In the genomic region with DNA sequence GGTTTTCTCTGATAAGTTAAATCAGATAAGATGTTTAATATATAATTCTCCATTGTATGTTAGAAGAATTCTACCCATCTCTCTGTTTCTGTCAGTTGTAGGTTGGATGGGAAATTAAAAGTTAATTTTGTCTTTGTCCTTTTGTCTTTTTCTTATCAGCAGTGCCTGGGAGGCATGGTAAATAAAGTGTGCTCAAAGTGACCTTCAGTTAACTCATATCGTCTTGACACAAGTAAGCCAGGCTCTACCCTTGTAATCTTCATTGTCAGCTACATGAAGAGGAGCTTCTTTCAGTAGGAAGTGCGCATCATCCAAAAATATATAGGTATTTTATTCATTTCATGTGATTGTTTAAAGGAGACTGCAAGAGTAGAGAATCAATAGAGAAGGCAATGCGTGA, we compare ENCODE assay signal across 17 cellular contexts.
A peak's percentile ranks its signal among the peaks of the same experiment; 100 is the strongest.
DNase-seq lines count a peak whose midpoint lies in the region; ATAC-seq, FAIRE-seq and TF ChIP-seq lines count a peak whose summit lies in the region.
"Had no signal": no experiment of that assay in that cellular context is flagged by ENCODE, and none has a peak within 500 bp of the region (broad histone marks: within the 10 kb centered on the region; RNA-seq: fewer than 3 reads in every experiment).

No MANE protein-coding gene starts in this region.

- H3K27ac Mint-ChIP-seq in CD8-positive, alpha-beta memory T cell: no peak overlapping the region
- H3K27ac Mint-ChIP-seq: CD4-positive, CD25-positive, alpha-beta regulatory T cell; GM23338 had no signal

- H3K36me3 ChIP-seq in brain microvascular endothelial cell (replicated peaks): no peaks in the 10 kb centered on the region
- no peaks in the 10 kb centered on the region for H3K36me3 ChIP-seq in CD8-positive, alpha-beta memory T cell (ENCODE audit: insufficient read depth, low read length)
- H3K36me3 ChIP-seq: BLaER1 had no signal

- TF ChIP-seq POLR2A in A549 (IDR thresholded peaks at IDR 0.05; ENCODE audit: low read length): no peak

- H3K9me3 Mint-ChIP-seq in CD8-positive, alpha-beta memory T cell: peaks cover 0 to 4% (median 0%) of the 10 kb centered on the region in 5 donors
- H3K9me3 Mint-ChIP-seq: CD4-positive, CD25-positive, alpha-beta regulatory T cell; GM23338 had no signal

- H3K27ac ChIP-seq in A549: peak overlapping the region; percentile 47 to 53; a peak in 4 of 6 replicates
- peak overlapping the region; percentile 81 for H3K27ac ChIP-seq in VCaP
- H3K27ac ChIP-seq in brain microvascular endothelial cell: no peak overlapping the region
- H3K27ac ChIP-seq in CD8-positive, alpha-beta memory T cell (ENCODE audit: low read depth, low read length): no peak overlapping the region
- H3K27ac ChIP-seq: 22Rv1, BLaER1 had no signal

- TF ChIP-seq RAD21 in A549 (conservative IDR thresholded peaks at IDR 0.05 in 1 of 2, IDR thresholded peaks at IDR 0.05 in 1 of 2): no peak

- FAIRE-seq in A549 (lab: Jason Lieb, UNC): no peak
- FAIRE-seq: GM12878 had no signal

- peaks cover 3 to 17% of the 10 kb centered on the region in 2 donors for H3K27me3 Mint-ChIP-seq in CD8-positive, alpha-beta memory T cell

- in situ Hi-C loops in brain microvascular endothelial cell (cut with HindIII; ENCODE audit: low pct_ligation_motif_present, low sequenced_read_pairs): no loop called here

- H3K36me3 Mint-ChIP-seq in CD8-positive, alpha-beta memory T cell: no peaks in the 10 kb centered on the region
- H3K36me3 Mint-ChIP-seq: CD4-positive, CD25-positive, alpha-beta regulatory T cell had no signal

- H3K4me3 ChIP-seq in A549 (no peak overlapping the region), brain microvascular endothelial cell (ENCODE audit: low read depth, low read length) (no peak overlapping the region)
- H3K4me3 ChIP-seq in CD8-positive, alpha-beta memory T cell (ENCODE audit: low read length): no peak overlapping the region
- H3K4me3 ChIP-seq: BLaER1, GM12878, GM23338 had no signal

- POLR2A ChIA-PET in A549 (lab: Yijun Ruan, JAX): no interaction called here
- POLR2A ChIA-PET in CD8-positive, alpha-beta memory T cell (lab: Charles Lee): no interaction called here

- peak; percentile 31 for ATAC-seq in Right ventricle myocardium inferior
- no peak for ATAC-seq in A549
- ATAC-seq in left lobe of liver: peak; percentile 27
- ATAC-seq: GM12878, GM23338 had no signal

- TF ChIP-seq CTCF in A549 (IDR thresholded peaks at IDR 0.05) (no peak), VCaP (conservative IDR thresholded peaks at IDR 0.05) (no peak), brain microvascular endothelial cell (IDR thresholded peaks at IDR 0.05; ENCODE audit: low read depth, low read length, missing control alignments) (no peak)

- CTCF ChIA-PET in A549 (lab: Yijun Ruan, JAX): no interaction called here
- CTCF ChIA-PET in CD8-positive, alpha-beta memory T cell (lab: Charles Lee): no interaction called here

- DNase-seq in Right ventricle myocardium inferior (ENCODE audit: missing footprints) (no peak), cardiac septum (ENCODE audit: low spot score) (no peak), A549 (ENCODE audit: low read depth in 1 of 2, low spot score in 1 of 2) (no peak), left lobe of liver (ENCODE audit: low spot score) (no peak), brain microvascular endothelial cell (no peak), SW 1271 (lab: John Stamatoyannopoulos, UW) (no peak)
- no peak for DNase-seq in CD8-positive, alpha-beta memory T cell
- DNase-seq: AML-193; Calu3; CD4-positive, CD25-positive, alpha-beta regulatory T cell; DMS 273 treated with DMSO at 0.1 percent for 48 hours; H7 had no signal

- intact Hi-C loops in Right ventricle myocardium inferior (cut with DNase I): loop anchor here (5.0 kb wide), 1 partner anchor 136 kb away; no protein-coding TSS in a partner anchor
- intact Hi-C loops in cardiac septum (cut with DNase I): no loop called here

- 0 out of 3 replicates have a peak overlapping the region, but pooled peaks have one; percentile 30 for H3K4me2 ChIP-seq in A549
- H3K4me2 ChIP-seq: BLaER1, GM23338 had no signal

- H3K4me1 Mint-ChIP-seq in CD8-positive, alpha-beta memory T cell: no peaks in the 10 kb centered on the region
- H3K4me1 Mint-ChIP-seq: CD4-positive, CD25-positive, alpha-beta regulatory T cell; GM23338 had no signal

- no peak overlapping the region for H3K4me3 Mint-ChIP-seq in CD8-positive, alpha-beta memory T cell
- H3K4me3 Mint-ChIP-seq: CD4-positive, CD25-positive, alpha-beta regulatory T cell; GM23338 had no signal

- H3K4me1 ChIP-seq in A549: peaks cover 39% of the 10 kb centered on the region
- H3K4me1 ChIP-seq in CD8-positive, alpha-beta memory T cell (ENCODE audit: insufficient read depth, low read length): no peaks in the 10 kb centered on the region

- H3K27me3 ChIP-seq in brain microvascular endothelial cell (replicated peaks): no peaks in the 10 kb centered on the region
- H3K27me3 ChIP-seq in CD8-positive, alpha-beta memory T cell (ENCODE audit: insufficient read depth, low read length, poor library complexity, severe bottlenecking): no peaks in the 10 kb centered on the region
- H3K27me3 ChIP-seq: BLaER1 had no signal

- 64% methylated on average over 3 of the region's 3 CpGs for WGBS in A549 (ENCODE audit: missing lambda C conversion rate)

- no peaks in the 10 kb centered on the region for H3K9me3 ChIP-seq in A549
- no peaks in the 10 kb centered on the region for H3K9me3 ChIP-seq in CD8-positive, alpha-beta memory T cell (ENCODE audit: low read length)

- no peak for TF ChIP-seq EP300 in A549 (IDR thresholded peaks at IDR 0.05)

TF ChIP-seq in A549, 52 proteins besides CTCF, POLR2A, EP300 and RAD21:
- TF ChIP-seq PHF8 (IDR thresholded peaks at IDR 0.05; ENCODE audit: borderline replicate concordance, low read depth): no peak
- TF ChIP-seq NPAS2 (CRISPR knock-in tag; IDR thresholded peaks at IDR 0.05; ENCODE audit: borderline replicate concordance): no peak

Comparison
In these comparisons a context has a peak if more than half of its experiments do, and no peak if none do; other contexts are left out.
1. ATAC-seq: peak in Right ventricle myocardium inferior (single experiment) and left lobe of liver (single experiment); none in A549 (0 of 2).
2. H3K27ac ChIP-seq: peak in A549 (2 of 2) and VCaP (single experiment); none in brain microvascular endothelial cell (single experiment) and CD8-positive, alpha-beta memory T cell (single experiment).